8 cellular contexts compared by ENCODE assay signal in genomic region chr13:41458939-41459753, GRCh38. TPM values are rescaled to one million over a fixed set of nuclear protein-coding genes. Genes with fewer than 3 reads are reported as not detected.
A peak's percentile ranks its signal among the peaks of the same experiment; 100 is the strongest.
DNase-seq lines count a peak whose midpoint lies in the region; ATAC-seq and TF ChIP-seq lines count a peak whose summit lies in the region.

No MANE protein-coding gene starts in this region.

- peak overlapping the region; percentile 67; the same call in 1 of the 2 replicates for H2AFZ ChIP-seq in KMS-11 (ENCODE audit: low read depth)

- no peaks in the 10 kb centered on the region for H3K27me3 ChIP-seq in Caco-2 (replicated peaks; ENCODE audit: control insufficient read depth, insufficient read depth, low read length)
- 0 out of 2 replicates have a peak, but pooled peaks cover 3% of the 10 kb centered on the region for H3K27me3 ChIP-seq in KMS-11 (ENCODE audit: insufficient read depth, low read depth)
- peaks cover 0 to 6% (median 0%) of the 10 kb centered on the region in 45 donors for H3K27me3 ChIP-seq in dorsolateral prefrontal cortex

- peak; percentile 62 to 79 for DNase-seq in Caco-2
- DNase-seq in activated CD4-positive, alpha-beta T cell treated with anti-CD3 and anti-CD28 coated beads for 24 hours (ENCODE audit: low read depth in 2 of 2), result peak; percentile 48 to 55
- DNase-seq in dorsolateral prefrontal cortex, result peak in 1 of 10 donors; percentile 60
- peak; percentile 77 for DNase-seq in stimulated activated naive CD8-positive, alpha-beta T cell treated with anti-CD3 and anti-CD28 coated beads, Interleukin-15, Interleukin-2, amounts not matched to agents 100 U/mL and 50 U/mL, for 24 hours

- CTCF ChIA-PET in Caco-2 (lab: Charles Lee), result interaction anchor here (0.8 to 4.4 kb wide), 5 partner anchors 146 to 193 kb away, joined by 3 to 38 read pairs (median 4); no protein-coding TSS in a partner anchor

- TF ChIP-seq CTCF in Caco-2 (IDR thresholded peaks at IDR 0.05; ENCODE audit: insufficient read depth in 1 of 2, low read depth in 1 of 2, low read length in 1 of 2, severe bottlenecking in 1 of 2, unreplicated experiment in 1 of 2) (peak; percentile 85 to 91), KMS-11 (conservative IDR thresholded peaks at IDR 0.05; ENCODE audit: low read depth, low read length) (peak; percentile 83), dorsolateral prefrontal cortex (IDR thresholded peaks at IDR 0.05 in 54 of 56, conservative IDR thresholded peaks at IDR 0.05 in 2 of 56; ENCODE audit: low read depth in 1 of 56, partially characterized antibody in 56 of 56) (peak in 53 of 56 donors; percentile 30 to 70 (median 56))

- 80 to 88% methylated on average over 3 to 4 of the region's 4 CpGs for WGBS in mesodermal cell (ENCODE audit: insufficient coverage in 2 of 2), 2 experiments

- no peaks in the 10 kb centered on the region for H3K79me2 ChIP-seq in KMS-11 (ENCODE audit: insufficient read depth, low read depth)

- H3K4me3 ChIP-seq in Caco-2 (ENCODE audit: low read depth, low read length), result peak overlapping the region; percentile 60
- H3K4me3 ChIP-seq in KMS-11 (IDR thresholded peaks at IDR 0.05; ENCODE audit: insufficient read depth, low read depth, low read length), result no peak overlapping the region
- H3K4me3 ChIP-seq in dorsolateral prefrontal cortex, result peak overlapping the region; percentile 52 to 98 (median 86)
- peak overlapping the region; percentile 59 for H3K4me3 ChIP-seq in mesodermal cell (ENCODE audit: extremely low read depth, insufficient read depth, low read length, poor library complexity, severe bottlenecking)

- H3K36me3 Mint-ChIP-seq in Caco-2 (ENCODE audit: insufficient read depth, unreplicated experiment), result peaks cover 60% of the 10 kb centered on the region

- POLR2A ChIA-PET in Caco-2 (lab: Charles Lee), result interaction anchor here (0.7 to 1.6 kb wide), 3 partner anchors 47 to 155 kb away, joined by 3 read pairs; no protein-coding TSS in a partner anchor

- intact Hi-C loops in Caco-2 (cut with micrococcal nuclease; ENCODE audit: unreplicated experiment) (loop anchor here (1.0 to 5.0 kb wide), 3 partner anchors 133 to 193 kb away; no protein-coding TSS in a partner anchor), dorsolateral prefrontal cortex (cut with DNase I) (loop anchor here (2.0 to 10.0 kb wide), 7 partner anchors 74 to 586 kb away; partner anchors contain the start of gene DGKH (in 1 of the 2))

- no peaks in the 10 kb centered on the region for H3K36me3 ChIP-seq in Caco-2 (ENCODE audit: control insufficient read depth, insufficient read depth, low read length)
- no peaks in the 10 kb centered on the region for H3K36me3 ChIP-seq in KMS-11 (ENCODE audit: insufficient read depth)
- H3K36me3 ChIP-seq in mesodermal cell (ENCODE audit: control insufficient read depth, insufficient read depth, low read length), result no peaks in the 10 kb centered on the region

- H3K4me3 Mint-ChIP-seq in Caco-2 (ENCODE audit: unreplicated experiment), result peak overlapping the region; percentile 83

- H3K9me3 Mint-ChIP-seq in Caco-2 (ENCODE audit: unreplicated experiment), result no peaks in the 10 kb centered on the region

- H3K27ac ChIP-seq in KMS-11 (no peak overlapping the region), dorsolateral prefrontal cortex (peak overlapping the region; percentile 16 to 96 (median 91)), mesodermal cell (ENCODE audit: low read depth, low read length, severe bottlenecking) (no peak overlapping the region)

- peak; percentile 13 for ATAC-seq in stimulated activated naive CD8-positive, alpha-beta T cell treated with anti-CD3 and anti-CD28 coated beads, Interleukin-15, Interleukin-2, amounts not matched to agents 100 U/mL and 50 U/mL, for 24 hours
- ATAC-seq in GM19463 (IDR thresholded peaks at IDR 0.05; ENCODE audit: unreplicated experiment), result no peak
- ATAC-seq in HG03571 (IDR thresholded peaks at IDR 0.05; ENCODE audit: unreplicated experiment), result no peak

- peaks cover 7% of the 10 kb centered on the region for H3K27me3 Mint-ChIP-seq in Caco-2 (ENCODE audit: insufficient read depth, unreplicated experiment)

- H3K9me3 ChIP-seq in Caco-2 (no peaks in the 10 kb centered on the region), mesodermal cell (ENCODE audit: control insufficient read depth, low read length) (no peaks in the 10 kb centered on the region)

- peak overlapping the region; percentile 51 for H3K4me2 ChIP-seq in KMS-11

- no peaks in the 10 kb centered on the region for H3K4me1 ChIP-seq in Caco-2
- H3K4me1 ChIP-seq in KMS-11 (ENCODE audit: low read depth, poor library complexity, severe bottlenecking), result no peaks in the 10 kb centered on the region
- H3K4me1 ChIP-seq in mesodermal cell (ENCODE audit: control insufficient read depth, insufficient read depth, low read length, poor library complexity, severe bottlenecking), result peaks cover 11% of the 10 kb centered on the region

- H3K9ac ChIP-seq in KMS-11, result no peak overlapping the region

- peaks cover 21% of the 10 kb centered on the region for H3K4me1 Mint-ChIP-seq in Caco-2 (ENCODE audit: low read depth, unreplicated experiment)

- H4K20me1 ChIP-seq in KMS-11 (ENCODE audit: insufficient read depth), result no peaks in the 10 kb centered on the region

- peak overlapping the region; percentile 24 for H3K27ac Mint-ChIP-seq in Caco-2 (ENCODE audit: unreplicated experiment)

- BruUV-seq in Caco-2 (replicated peaks; lab: Mats Ljungman, UMichigan), result TSS peak; percentile 36

RNA-seq across cellular contexts. Expression of gene RGCC, which starts 1.8 kb away (rescaled TPM):
- total RNA-seq in Caco-2 (2022) (65.6 and 70.8 TPM in 2 replicates), dorsolateral prefrontal cortex (100 to 1,000 TPM in 88 of 120 experiments, 10 to 100 TPM in 32; 33.3 to 301 (median 127) TPM)
- 7.1 TPM for polyA plus RNA-seq in mesodermal cell (2013, experiment 1 of 2)
- 7.3 TPM for polyA plus RNA-seq in mesodermal cell (2013, experiment 2 of 2)

Comparison
In these comparisons a context has a peak if more than half of its experiments do, and no peak if none do; other contexts are left out.
1. H3K27ac ChIP-seq: peak in dorsolateral prefrontal cortex (59 of 59); none in KMS-11 (single experiment) and mesodermal cell (single experiment).
2. Peak in every context shown above with its lines, with median percentiles within 50 percentile points of each other: CTCF ChIP-seq.